In the genomic region with DNA sequence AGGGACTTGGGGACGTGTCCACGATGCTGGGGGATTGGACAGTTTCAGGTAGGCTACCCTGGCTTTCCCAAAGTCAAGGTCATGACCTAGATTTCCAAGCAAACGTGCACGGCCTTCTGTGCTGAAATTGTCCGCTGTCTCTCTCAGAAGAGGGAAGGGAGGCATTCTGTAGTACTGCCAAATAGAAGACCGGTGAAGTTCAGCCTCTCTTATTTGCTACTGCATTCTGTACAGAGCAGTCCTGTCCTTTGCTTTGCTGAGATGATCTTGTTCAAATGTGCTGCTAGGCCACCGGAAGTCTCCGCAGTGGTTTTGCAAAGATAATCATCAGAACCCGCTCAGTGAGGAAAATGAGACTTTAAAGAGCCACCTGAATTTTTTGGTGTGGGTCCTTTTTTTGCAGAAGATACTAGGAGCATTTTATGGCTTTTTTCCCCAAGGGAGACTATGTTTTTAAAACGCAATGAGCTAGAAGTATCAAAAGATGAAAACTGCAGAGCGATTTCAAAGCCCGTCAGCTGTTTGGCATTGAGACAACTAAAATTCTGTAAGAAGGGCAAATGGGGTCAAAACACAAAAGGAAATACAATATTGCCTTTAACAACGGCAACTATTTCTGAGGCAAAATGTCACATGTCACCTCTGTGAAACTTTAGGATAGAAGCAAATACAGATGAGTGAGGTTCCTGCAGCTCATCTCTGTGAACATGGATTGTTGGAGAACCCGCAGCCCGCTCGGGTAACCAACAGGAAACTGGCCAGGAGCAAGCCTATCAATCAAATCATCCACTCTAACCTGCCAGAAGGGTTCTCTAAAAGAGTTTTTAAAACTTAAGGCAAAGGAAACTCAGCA, we compare ENCODE assay signal across 7 cellular contexts. TPM values are rescaled to one million over a fixed set of nuclear protein-coding genes. Genes with fewer than 3 reads are reported as not detected.
A peak's percentile ranks its signal among the peaks of the same experiment; 100 is the strongest.
DNase-seq lines count a peak whose midpoint lies in the region; ATAC-seq and TF ChIP-seq lines count a peak whose summit lies in the region.

No MANE protein-coding gene starts in this region.

- H3K4me1 Mint-ChIP-seq in activated T-cell treated with anti-CD3 and anti-CD28 coated beads, Interleukin-2, amount 50 U/mL, for 24 hours (ENCODE audit: low read depth) = peaks cover 56% of the 10 kb centered on the region

- POLR2A ChIA-PET in OCI-LY7 (lab: Charles Lee) = interaction anchor here (0.5 to 1.5 kb wide), 3 partner anchors 34 to 70 kb away, joined by 3 to 6 read pairs (median 3); no protein-coding TSS in a partner anchor

- H3K27ac Mint-ChIP-seq in activated T-cell treated with anti-CD3 and anti-CD28 coated beads, Interleukin-2, amount 50 U/mL, for 24 hours = peak overlapping the region; percentile 85

- BruUV-seq in OCI-LY7 (replicated peaks; lab: Mats Ljungman, UMichigan) = no TSS peak

- H3K27ac ChIP-seq in OCI-LY7 (ENCODE audit: low read depth, low read length, poor library complexity, severe bottlenecking) (no peak overlapping the region), substantia nigra (ENCODE audit: low read depth, low read length, poor library complexity, severe bottlenecking) (peak overlapping the region; percentile 76)

- H3K9me3 ChIP-seq in OCI-LY7 (ENCODE audit: low read length) = no peaks in the 10 kb centered on the region

- H3K27me3 Mint-ChIP-seq in activated T-cell treated with anti-CD3 and anti-CD28 coated beads, Interleukin-2, amount 50 U/mL, for 24 hours = no peaks in the 10 kb centered on the region

- peak overlapping the region; percentile 64; the same call in 1 of the 2 replicates for H3K4me2 ChIP-seq in OCI-LY7 (ENCODE audit: low read length)

- intact Hi-C loops in OCI-LY7 (cut with micrococcal nuclease; ENCODE audit: unreplicated experiment) (loop anchor here (5.0 kb wide), 1 partner anchor 82 kb away; the partner anchor contains the start of gene ACBD7), lower leg skin (cut with DNase I; ENCODE audit: low total_unique reads) (loop anchor here (5.0 kb wide), 1 partner anchor 332 kb away; the partner anchor contains the start of genes CDNF, HSPA14 and MSANTD7)

- no peak overlapping the region for H3K4me3 ChIP-seq in OCI-LY7 (ENCODE audit: low read depth, low read length, poor library complexity, severe bottlenecking)
- H3K4me3 ChIP-seq in lower leg skin (ENCODE audit: low read depth, poor library complexity, severe bottlenecking) = no peak overlapping the region

- H3K9me2 ChIP-seq in OCI-LY7 (ENCODE audit: insufficient read depth, low read length) = no peaks in the 10 kb centered on the region

- H4K20me1 ChIP-seq in OCI-LY7 (ENCODE audit: insufficient read depth, low read length) = no peaks in the 10 kb centered on the region

- 51 to 53% methylated on average over 16 of the region's 16 CpGs for WGBS in lower leg skin, 2 donors

- no peaks in the 10 kb centered on the region for H3K4me1 ChIP-seq in OCI-LY7 (ENCODE audit: insufficient read depth, low read length, poor library complexity, severe bottlenecking)

- H3K4me3 Mint-ChIP-seq in activated T-cell treated with anti-CD3 and anti-CD28 coated beads, Interleukin-2, amount 50 U/mL, for 24 hours = peak overlapping the region; percentile 70

- H3K36me3 ChIP-seq in OCI-LY7 (ENCODE audit: insufficient read depth, low read length) = no peaks in the 10 kb centered on the region

- TF ChIP-seq CTCF in OCI-LY7 (conservative IDR thresholded peaks at IDR 0.05; ENCODE audit: low read length) (no peak), lower leg skin (IDR thresholded peaks at IDR 0.05) (no peak)

- DNase-seq in OCI-LY7 (ENCODE audit: low spot score) = peak; percentile 5
- DNase-seq in activated T-cell treated with anti-CD3 and anti-CD28 coated beads, Interleukin-2, amount 50 U/mL, for 24 hours = peak; percentile 55
- DNase-seq in lower leg skin (ENCODE audit: low spot score in 2 of 2) = peak; percentile 21 to 76
- DNase-seq in substantia nigra (lab: John Stamatoyannopoulos, UW) = peak in 1 of 49 donors; percentile 10
- no peak for DNase-seq in HuH-7 (ENCODE audit: low spot score)

- peaks cover 8% of the 10 kb centered on the region for H3K36me3 Mint-ChIP-seq in activated T-cell treated with anti-CD3 and anti-CD28 coated beads, Interleukin-2, amount 50 U/mL, for 24 hours (ENCODE audit: low read depth)

- H3K79me2 ChIP-seq in OCI-LY7 (ENCODE audit: insufficient read depth, low read depth, low read length) = no peaks in the 10 kb centered on the region

- no peak for TF ChIP-seq POLR2A in lower leg skin (IDR thresholded peaks at IDR 0.05)

- H2AFZ ChIP-seq in OCI-LY7 (ENCODE audit: low read length) = no peak overlapping the region

- no peak for ATAC-seq in GM18909 (IDR thresholded peaks at IDR 0.05; ENCODE audit: poor library complexity, unreplicated experiment)
- no peak for ATAC-seq in GM21515 (IDR thresholded peaks at IDR 0.05; ENCODE audit: unreplicated experiment)

- H3K9me3 Mint-ChIP-seq in activated T-cell treated with anti-CD3 and anti-CD28 coated beads, Interleukin-2, amount 50 U/mL, for 24 hours = no peaks in the 10 kb centered on the region

- CTCF ChIA-PET in OCI-LY7 (lab: Charles Lee; ENCODE audit: unreplicated experiment) = no interaction called here

RNA-seq across cellular contexts. Expression of gene NMT2, which starts 1.3 kb away (rescaled TPM):
- 0.10 and 0.82 TPM in 2 replicates for total RNA-seq in OCI-LY7 (2014; rRNA removed; shearing (Covaris generic))
- total RNA-seq in OCI-LY7 (2022) (0.72 and 1.0 TPM in 2 replicates), lower leg skin (10 to 100 TPM; 15.9 to 23.4 (median 20.9) TPM)

Comparison
In these comparisons a context has a peak if more than half of its experiments do, and no peak if none do; other contexts are left out.
1. RNA of gene NMT2, which starts 1.3 kb away (total RNA-seq): 15.9 to 23.4 TPM in lower leg skin; 0.10 to 1.0 TPM in OCI-LY7; every median in the first group is over 4 times any median in the second.